In genomic region chr9:93900971-93901861, GRCh38 we compare ENCODE assay signal across 1 cellular context.
TF ChIP-seq lines count a peak whose summit lies in the region.

No MANE protein-coding gene starts in this region.

TF ChIP-seq in HepG2, 621 proteins besides CTCF, POLR2A, EP300 and RAD21:
- no peak for TF ChIP-seq ZNF354B (CRISPR knock-in tag; IDR thresholded peaks at IDR 0.05)
- TF ChIP-seq ZNF780A (CRISPR knock-in tag; IDR thresholded peaks at IDR 0.05) = no peak
- no peak for TF ChIP-seq HOXA3 (CRISPR knock-in tag; IDR thresholded peaks at IDR 0.05)
- TF ChIP-seq KLF13 (CRISPR knock-in tag; IDR thresholded peaks at IDR 0.05) = no peak
- no peak for TF ChIP-seq ZNF224 (CRISPR knock-in tag; IDR thresholded peaks at IDR 0.05)
- TF ChIP-seq, protein P1, sequence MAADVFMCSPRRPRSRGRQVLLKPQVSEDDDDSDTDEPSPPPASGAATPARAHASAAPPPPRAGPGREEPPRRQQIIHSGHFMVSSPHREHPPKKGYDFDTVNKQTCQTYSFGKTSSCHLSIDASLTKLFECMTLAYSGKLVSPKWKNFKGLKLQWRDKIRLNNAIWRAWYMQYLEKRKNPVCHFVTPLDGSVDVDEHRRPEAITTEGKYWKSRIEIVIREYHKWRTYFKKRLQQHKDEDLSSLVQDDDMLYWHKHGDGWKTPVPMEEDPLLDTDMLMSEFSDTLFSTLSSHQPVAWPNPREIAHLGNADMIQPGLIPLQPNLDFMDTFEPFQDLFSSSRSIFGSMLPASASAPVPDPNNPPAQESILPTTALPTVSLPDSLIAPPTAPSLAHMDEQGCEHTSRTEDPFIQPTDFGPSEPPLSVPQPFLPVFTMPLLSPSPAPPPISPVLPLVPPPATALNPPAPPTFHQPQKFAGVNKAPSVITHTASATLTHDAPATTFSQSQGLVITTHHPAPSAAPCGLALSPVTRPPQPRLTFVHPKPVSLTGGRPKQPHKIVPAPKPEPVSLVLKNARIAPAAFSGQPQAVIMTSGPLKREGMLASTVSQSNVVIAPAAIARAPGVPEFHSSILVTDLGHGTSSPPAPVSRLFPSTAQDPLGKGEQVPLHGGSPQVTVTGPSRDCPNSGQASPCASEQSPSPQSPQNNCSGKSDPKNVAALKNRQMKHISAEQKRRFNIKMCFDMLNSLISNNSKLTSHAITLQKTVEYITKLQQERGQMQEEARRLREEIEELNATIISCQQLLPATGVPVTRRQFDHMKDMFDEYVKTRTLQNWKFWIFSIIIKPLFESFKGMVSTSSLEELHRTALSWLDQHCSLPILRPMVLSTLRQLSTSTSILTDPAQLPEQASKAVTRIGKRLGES (CRISPR knock-in tag; IDR thresholded peaks at IDR 0.05; ENCODE audit: borderline replicate concordance) = no peak
- peak; percentile 85 for TF ChIP-seq ZSCAN22 (CRISPR knock-in tag; IDR thresholded peaks at IDR 0.05)
